Comparison of ENCODE assay signal across 31 cellular contexts in genomic region chr6:75300206-75300605, GRCh38. TPM values are rescaled to one million over a fixed set of nuclear protein-coding genes. Genes with fewer than 3 reads are reported as not detected.
DNase-seq lines count a peak whose midpoint lies in the region; ATAC-seq and TF ChIP-seq lines count a peak whose summit lies in the region.
"Had no signal": no experiment of that assay in that cellular context is flagged by ENCODE, and none has a peak within 500 bp of the region (broad histone marks: within the 10 kb centered on the region; RNA-seq: fewer than 3 reads in every experiment).

No MANE protein-coding gene starts in this region.

- H3K9me3 ChIP-seq in right atrium auricular region, result no peaks in the 10 kb centered on the region
- H3K9me3 ChIP-seq in esophagus squamous epithelium, result no peaks in the 10 kb centered on the region
- H3K9me3 ChIP-seq in neural progenitor cell (ENCODE audit: low read depth), result no peaks in the 10 kb centered on the region
- no peaks in the 10 kb centered on the region for H3K9me3 ChIP-seq in upper lobe of right lung
- H3K9me3 ChIP-seq: heart left ventricle, pancreas, uterus had no signal

- peak overlapping the region; percentile 24 for H3K4me2 ChIP-seq in neural progenitor cell

- ATAC-seq in left ventricle myocardium superior (peak; percentile 29), upper lobe of right lung (peak; percentile 86), HG03354 (IDR thresholded peaks at IDR 0.05; ENCODE audit: poor library complexity, severe bottlenecking, unreplicated experiment) (no peak)
- ATAC-seq: pancreas had no signal

- H3K27ac Mint-ChIP-seq in neural progenitor cell, result no peak overlapping the region
- H3K27ac Mint-ChIP-seq: activated naive CD8-positive, alpha-beta T cell; IgD-negative memory B cell; nephron progenitor cell had no signal

- H4K20me1 ChIP-seq in neural progenitor cell (ENCODE audit: low read depth), result no peaks in the 10 kb centered on the region

- H3K9me3 Mint-ChIP-seq in neural progenitor cell, result no peaks in the 10 kb centered on the region
- H3K9me3 Mint-ChIP-seq: CD8-positive, alpha-beta memory T cell; IgD-negative memory B cell; nephron progenitor cell had no signal

- DNase-seq in left ventricle myocardium superior (no peak), right atrium auricular region (ENCODE audit: low spot score) (no peak), esophagus squamous epithelium (lab: John Stamatoyannopoulos, UW) (no peak), neural progenitor cell (ENCODE audit: low spot score) (peak; percentile 17), upper lobe of right lung (no peak), ACHN (no peak), NCI-H748 treated with DMSO at 0.1 percent for 48 hours (lab: John Stamatoyannopoulos, UW) (no peak)
- DNase-seq: 8988T; activated CD4-positive, alpha-beta T cell treated with anti-CD3 and anti-CD28 coated beads for 4 hours; activated effector memory CD4-positive, alpha-beta T cell treated with Interleukin-2 at 50 U/mL for 16 hours; CD8-positive, alpha-beta memory T cell; effector memory CD4-positive, alpha-beta T cell; EL; HCEC 1CT; heart left ventricle; islet precursor cell; NCI-H1694 treated with DMSO at 0.1 percent for 48 hours; NCI-H446 treated with DMSO at 0.1 percent for 48 hours; nephron progenitor cell; pancreas; retina; RPMI8226; small intestine; stimulated activated naive CD4-positive, alpha-beta T cell; T1000; uterus had no signal

- no peak overlapping the region for H3K9ac ChIP-seq in neural progenitor cell

- peaks cover 13% of the 10 kb centered on the region for H3K4me1 Mint-ChIP-seq in neural progenitor cell
- H3K4me1 Mint-ChIP-seq: CD8-positive, alpha-beta memory T cell; IgD-negative memory B cell; nephron progenitor cell had no signal

- peaks cover 30% of the 10 kb centered on the region for H3F3A ChIP-seq in neural progenitor cell (ENCODE audit: low read depth)

- H3K36me3 ChIP-seq in right atrium auricular region (no peaks in the 10 kb centered on the region), esophagus squamous epithelium (no peaks in the 10 kb centered on the region), neural progenitor cell (no peaks in the 10 kb centered on the region), upper lobe of right lung (no peaks in the 10 kb centered on the region)
- H3K36me3 ChIP-seq: pancreas, uterus had no signal

- no peak for TF ChIP-seq CTCF in right atrium auricular region (IDR thresholded peaks at IDR 0.05)
- TF ChIP-seq CTCF in esophagus squamous epithelium (IDR thresholded peaks at IDR 0.05), result no peak
- TF ChIP-seq CTCF in neural progenitor cell (IDR thresholded peaks at IDR 0.05), result no peak
- TF ChIP-seq CTCF in upper lobe of right lung (IDR thresholded peaks at IDR 0.05), result no peak

- WGBS in esophagus squamous epithelium, 2 donors, result 60 to 62% methylated on average over 2 of the region's 2 CpGs

- H3K4me3 Mint-ChIP-seq in neural progenitor cell, result no peak overlapping the region
- H3K4me3 Mint-ChIP-seq: activated naive CD8-positive, alpha-beta T cell; CD8-positive, alpha-beta memory T cell; IgD-negative memory B cell; nephron progenitor cell had no signal

- no peaks in the 10 kb centered on the region for H3K79me2 ChIP-seq in neural progenitor cell (ENCODE audit: low read depth)

- H3K27me3 Mint-ChIP-seq in neural progenitor cell (ENCODE audit: insufficient read depth, low read depth), result no peaks in the 10 kb centered on the region
- H3K27me3 Mint-ChIP-seq: activated naive CD8-positive, alpha-beta T cell; IgD-negative memory B cell had no signal

- intact Hi-C loops in left ventricle myocardium superior (cut with micrococcal nuclease) (loop anchor here (5.0 kb wide), 1 partner anchor 52 kb away; no protein-coding TSS in a partner anchor), esophagus squamous epithelium (cut with DNase I) (no loop called here), upper lobe of right lung (cut with DNase I) (no loop called here)

- no peaks in the 10 kb centered on the region for H3K36me3 Mint-ChIP-seq in neural progenitor cell
- H3K36me3 Mint-ChIP-seq: activated naive CD8-positive, alpha-beta T cell; CD8-positive, alpha-beta memory T cell; IgD-negative memory B cell had no signal

- H3K4me1 ChIP-seq in right atrium auricular region, result peaks cover 0 to 11% of the 10 kb centered on the region in 2 donors
- peaks cover 0 to 17% (median 3%) of the 10 kb centered on the region in 3 donors for H3K4me1 ChIP-seq in esophagus squamous epithelium
- peaks cover 25% of the 10 kb centered on the region for H3K4me1 ChIP-seq in neural progenitor cell
- H3K4me1 ChIP-seq in upper lobe of right lung, result peaks cover 18% of the 10 kb centered on the region
- H3K4me1 ChIP-seq: pancreas, uterus had no signal

- H3K27me3 ChIP-seq in right atrium auricular region (no peaks in the 10 kb centered on the region), esophagus squamous epithelium (no peaks in the 10 kb centered on the region), neural progenitor cell (no peaks in the 10 kb centered on the region), upper lobe of right lung (no peaks in the 10 kb centered on the region)
- H3K27me3 ChIP-seq: heart left ventricle, pancreas, uterus had no signal

- in situ Hi-C loops in ACHN (cut with HindIII; ENCODE audit: low pct_ligation_motif_present, low pct_unique_long_range_greater_than_20kb, low sequenced_read_pairs), result no loop called here

- TF ChIP-seq POLR2A in esophagus squamous epithelium (IDR thresholded peaks at IDR 0.05), result no peak

- H3K27ac ChIP-seq in right atrium auricular region (no peak overlapping the region), esophagus squamous epithelium (peak overlapping the region in 3 of 4 donors; percentile 35 to 63 (median 45)), neural progenitor cell (no peak overlapping the region), upper lobe of right lung (no peak overlapping the region)
- H3K27ac ChIP-seq: epithelial cell of prostate, pancreas, uterus, VCaP had no signal

- H3K4me3 ChIP-seq in right atrium auricular region (no peak overlapping the region), esophagus squamous epithelium (no peak overlapping the region), neural progenitor cell (no peak overlapping the region), upper lobe of right lung (no peak overlapping the region)
- H3K4me3 ChIP-seq: heart left ventricle, pancreas, uterus had no signal

- no peak overlapping the region for H2AFZ ChIP-seq in neural progenitor cell (replicated peaks)

RNA-seq across cellular contexts. Expression of gene TMEM30A, which starts 15.6 kb away (rescaled TPM):
- total RNA-seq in left ventricle myocardium superior (43.9 TPM), right atrium auricular region (10 to 100 TPM; 45.6 to 47.3 TPM), esophagus squamous epithelium (10 to 100 TPM; 51.3 to 97.0 (median 72.3) TPM), neural progenitor cell (ENCODE audit: low replicate concordance) (61.2 and 86.0 TPM in 2 replicates), upper lobe of right lung (183 TPM)

RNA-seq across cellular contexts. Expression of gene COX7A2, which starts 56.6 kb away (rescaled TPM):
- total RNA-seq in left ventricle myocardium superior (911 TPM), right atrium auricular region (1,000 to 10,000 TPM in 1 of 2 donors, 100 to 1,000 TPM in 1; 647 to 2,028 TPM), esophagus squamous epithelium (100 to 1,000 TPM; 192 to 530 (median 330) TPM), neural progenitor cell (ENCODE audit: low replicate concordance) (146 and 330 TPM in 2 replicates), upper lobe of right lung (240 TPM)

Comparison
In these comparisons a context has a peak if more than half of its experiments do, and no peak if none do; other contexts are left out.
1. H3K27ac ChIP-seq: peak in esophagus squamous epithelium (3 of 4); none in right atrium auricular region (0 of 2), neural progenitor cell (single experiment) and upper lobe of right lung (single experiment).